27 cellular contexts compared by ENCODE assay signal in genomic region chr18:8586956-8587355, GRCh38.
"Had no signal": no experiment of that assay in that cellular context is flagged by ENCODE, and none has a peak within 500 bp of the region (broad histone marks: within the 10 kb centered on the region; RNA-seq: fewer than 3 reads in every experiment).

No MANE protein-coding gene starts in this region.

- H3K36me3 ChIP-seq: breast epithelium, colonic mucosa, MG63 had no signal

- H3K27me3 ChIP-seq: breast epithelium, colonic mucosa, MG63 had no signal

- H3K4me3 ChIP-seq: breast epithelium, colonic mucosa, MG63, SK-N-MC had no signal

- H3K4me1 Mint-ChIP-seq: activated naive CD4-positive, alpha-beta T cell treated with anti-CD3 and anti-CD28 coated beads, Interleukin-2, amount 10 ng/mL, durations not matched to agents 7 days and 5 days; activated naive CD8-positive, alpha-beta T cell treated with anti-CD3 and anti-CD28 coated beads, Interleukin-2, amount 10 ng/mL, durations not matched to agents 7 days and 5 days; T-cell had no signal

- H3K4me1 ChIP-seq: breast epithelium, colonic mucosa had no signal

- H3K27ac ChIP-seq: breast epithelium, colonic mucosa, SK-N-MC had no signal

- DNase-seq: activated CD4-positive, alpha-beta T cell treated with anti-CD3 and anti-CD28 coated beads for 4 hours; activated CD8-positive, alpha-beta memory T cell treated with anti-CD3 and anti-CD28 coated beads, Interleukin-2, amount 50 U/mL, for 4 hours; activated CD8-positive, alpha-beta T cell treated with anti-CD3 and anti-CD28 coated beads for 36 hours; activated gamma-delta T cell treated with Interleukin-2 at 50 U/mL for 16 hours; activated naive CD4-positive, alpha-beta T cell treated with anti-CD3 and anti-CD28 coated beads, Interleukin-2, amount 10 ng/mL, durations not matched to agents 7 days and 5 days; activated naive CD8-positive, alpha-beta T cell treated with anti-CD3 and anti-CD28 coated beads, Interleukin-2, amount 10 ng/mL, durations not matched to agents 7 days and 5 days; activated T-cell treated with anti-CD3 and anti-CD28 coated beads, Interleukin-2, amount 50 U/mL, for 72 hours; aorta; caudate nucleus; colonic mucosa; MG63; NCI-H1092; NCI-H1930; NCI-H2171; NCI-H2227 treated with DMSO at 0.1 percent for 48 hours; NCI-H446 treated with DMSO at 0.1 percent for 48 hours; NCI-H526; NCI-H774; OCI-M1; RPMI8226; T-cell had no signal

- H3K9me3 ChIP-seq: breast epithelium, colonic mucosa had no signal

- H3K4me3 Mint-ChIP-seq: activated CD8-positive, alpha-beta T cell treated with anti-CD3 and anti-CD28 coated beads for 36 hours; activated naive CD4-positive, alpha-beta T cell treated with anti-CD3 and anti-CD28 coated beads, Interleukin-2, amount 10 ng/mL, durations not matched to agents 7 days and 5 days; activated naive CD8-positive, alpha-beta T cell treated with anti-CD3 and anti-CD28 coated beads, Interleukin-2, amount 10 ng/mL, durations not matched to agents 7 days and 5 days; activated T-cell treated with anti-CD3 and anti-CD28 coated beads, Interleukin-2, amount 50 U/mL, for 72 hours; T-cell had no signal

- H3K27ac Mint-ChIP-seq: activated CD8-positive, alpha-beta T cell treated with anti-CD3 and anti-CD28 coated beads for 36 hours; activated naive CD4-positive, alpha-beta T cell treated with anti-CD3 and anti-CD28 coated beads, Interleukin-2, amount 10 ng/mL, durations not matched to agents 7 days and 5 days; activated naive CD8-positive, alpha-beta T cell treated with anti-CD3 and anti-CD28 coated beads, Interleukin-2, amount 10 ng/mL, durations not matched to agents 7 days and 5 days; activated T-cell treated with anti-CD3 and anti-CD28 coated beads, Interleukin-2, amount 50 U/mL, for 72 hours; activated T-helper 2 cell treated with anti-CD3 and anti-CD28 coated beads, Interferon-gamma antibody, Interleukin-2, Interleukin-4, amounts not matched to agents 10 μg/mL and 5 μg/mL and 100 μg/mL, durations not matched to agents 14 hours and 24 hours and 36 hours; T-cell had no signal

- ATAC-seq: activated CD4-positive, CD25-positive, alpha-beta regulatory T cell treated with anti-CD3 and anti-CD28 coated beads, Interleukin-2, amount 50 U/mL, for 24 hours; activated CD8-positive, alpha-beta T cell treated with anti-CD3 and anti-CD28 coated beads for 36 hours; activated T-cell treated with anti-CD3 and anti-CD28 coated beads, Interleukin-2, amount 50 U/mL, for 72 hours; Panc1; Right ventricle myocardium inferior; T-cell had no signal
